In the genomic region with DNA sequence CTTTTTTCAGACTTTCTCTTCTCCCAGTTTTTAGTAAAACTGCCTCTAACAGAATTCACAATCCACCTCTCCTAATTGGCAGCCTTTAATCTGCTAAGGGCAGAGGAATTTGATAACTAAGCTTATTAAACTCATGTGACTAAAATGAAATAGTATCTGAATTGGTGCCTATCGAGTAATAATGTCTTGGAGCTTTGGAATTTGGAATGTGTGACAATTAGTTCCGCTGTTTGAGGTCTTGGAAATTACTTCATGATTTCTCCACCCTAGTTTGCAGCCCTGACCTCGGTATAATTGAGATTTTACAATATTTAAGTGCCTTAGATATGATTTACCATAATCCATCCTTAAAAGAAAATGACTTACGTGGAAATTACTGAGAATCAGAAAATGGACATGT, we compare ENCODE assay signal across 31 cellular contexts.
"Had no signal": no experiment of that assay in that cellular context is flagged by ENCODE, and none has a peak within 500 bp of the region (broad histone marks: within the 10 kb centered on the region; RNA-seq: fewer than 3 reads in every experiment).

No MANE protein-coding gene starts in this region.

- H3K4me1 ChIP-seq: body of pancreas, breast epithelium had no signal

- H3K4me3 ChIP-seq: adrenal gland, body of pancreas, breast epithelium had no signal

- H3K36me3 ChIP-seq: adrenal gland, brain microvascular endothelial cell, breast epithelium had no signal

- DNase-seq: activated B cell treated with CpG ODN at 0.5 μM for 24 hours; activated CD4-positive, alpha-beta memory T cell treated with anti-CD3 and anti-CD28 coated beads for 36 hours; activated CD4-positive, alpha-beta T cell treated with anti-CD3 and anti-CD28 coated beads for 4 hours; activated CD4-positive, alpha-beta T cell treated with anti-CD3 and anti-CD28 coated beads, Interleukin-2, amount 10 ng/mL, durations not matched to agents 24 days and 14 days; activated CD4-positive, alpha-beta T cell treated with anti-CD3 and anti-CD28 coated beads, Interleukin-2, amount 50 U/mL, for 1 hour; activated CD4-positive, alpha-beta T cell treated with anti-CD3 and anti-CD28 coated beads, Interleukin-2, amount 50 U/mL, for 4 hours; activated CD4-positive, CD25-positive, alpha-beta regulatory T cell treated with anti-CD3 and anti-CD28 coated beads, Interleukin-2, amount 50 U/mL, for 72 hours; activated CD8-positive, alpha-beta memory T cell treated with anti-CD3 and anti-CD28 coated beads, Interleukin-2, amount 50 U/mL, for 4 hours; activated CD8-positive, alpha-beta T cell treated with anti-CD3 and anti-CD28 coated beads for 36 hours; activated effector memory CD4-positive, alpha-beta T cell treated with anti-CD3 and anti-CD28 coated beads, Interleukin-2, amount 50 U/mL, for 16 hours; activated gamma-delta T cell treated with Interleukin-2 at 50 U/mL for 16 hours; activated naive CD4-positive, alpha-beta T cell; activated naive CD4-positive, alpha-beta T cell treated with anti-CD3 and anti-CD28 coated beads for 36 hours; activated naive CD4-positive, alpha-beta T cell treated with anti-CD3 and anti-CD28 coated beads, Interleukin-2, amount 50 U/mL, for 16 hours; activated naive CD8-positive, alpha-beta T cell treated with anti-CD3 and anti-CD28 coated beads for 36 hours; activated T-cell treated with anti-CD3 and anti-CD28 coated beads for 4 hours; activated T-cell treated with anti-CD3 and anti-CD28 coated beads, Interleukin-2, amount 50 U/mL, for 1 hour; activated T-cell treated with anti-CD3 and anti-CD28 coated beads, Interleukin-2, amount 50 U/mL, for 4 hours; activated T-cell treated with anti-CD3 and anti-CD28 coated beads, Interleukin-2, amount 50 U/mL, for 72 hours; adrenal gland; amniotic stem cell; aorta; body of pancreas; brain microvascular endothelial cell; central memory CD4-positive, alpha-beta T cell; T-helper 1 cell; T-helper 2 cell; T-helper 9 cell had no signal

- H3K27me3 ChIP-seq: adrenal gland, body of pancreas, brain microvascular endothelial cell, breast epithelium had no signal

- H3K9me3 ChIP-seq: adrenal gland, body of pancreas, breast epithelium had no signal

- ATAC-seq: activated CD8-positive, alpha-beta T cell treated with anti-CD3 and anti-CD28 coated beads for 36 hours; activated T-cell treated with anti-CD3 and anti-CD28 coated beads, Interleukin-2, amount 50 U/mL, for 72 hours; activated T-helper 17 cell treated with anti-CD3 and anti-CD28 coated beads, Interleukin-2, amount 50 U/mL, for 72 hours; body of pancreas had no signal

- H3K27ac ChIP-seq: adrenal gland, body of pancreas, brain microvascular endothelial cell, breast epithelium, VCaP had no signal
